Comparison of ENCODE assay signal across 8 cellular contexts in the genomic region with DNA sequence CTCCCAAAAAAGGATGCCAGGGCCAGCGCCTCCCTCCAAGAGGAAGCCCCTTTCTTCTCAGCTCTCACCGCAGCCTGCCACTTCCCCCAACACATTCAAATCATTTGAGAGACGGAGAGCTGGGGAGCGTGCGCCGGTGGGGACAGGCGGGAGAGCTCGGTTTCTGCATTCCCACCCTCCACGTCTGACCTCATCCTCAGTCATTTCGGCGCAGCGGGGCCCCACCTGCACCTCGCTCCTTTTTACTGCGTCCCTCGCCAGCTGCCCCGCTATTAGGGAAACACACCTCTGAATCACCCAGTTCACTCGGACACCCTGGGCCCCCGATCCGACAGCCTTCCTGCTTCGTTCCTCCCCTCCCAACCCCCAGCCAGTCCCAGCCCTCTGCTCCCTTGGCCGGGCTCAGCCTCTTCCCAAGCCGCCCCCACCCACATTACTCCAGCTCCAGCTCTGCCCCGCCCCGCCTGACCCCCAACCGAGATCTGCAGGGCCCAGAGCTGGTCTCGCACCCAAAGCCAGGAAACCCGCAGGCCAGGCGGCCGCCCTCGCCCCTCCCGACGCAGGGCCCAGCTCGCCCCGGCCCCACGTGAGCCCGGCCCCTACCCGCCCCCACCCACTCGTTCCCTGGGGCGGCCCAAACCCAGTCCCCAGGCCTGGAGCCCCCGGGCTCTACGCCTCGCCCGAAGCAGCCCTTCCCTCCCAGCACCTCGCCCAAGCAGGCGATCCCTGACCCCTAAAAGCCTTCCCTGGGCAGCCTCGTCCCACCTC. TPM values are rescaled to one million over a fixed set of nuclear protein-coding genes. Genes with fewer than 3 reads are reported as not detected.
DNase-seq lines count a peak whose midpoint lies in the region; ATAC-seq and TF ChIP-seq lines count a peak whose summit lies in the region.

No MANE protein-coding gene starts in this region.

- peak overlapping the region; percentile 91 for H3K4me3 Mint-ChIP-seq in activated CD4-positive, alpha-beta memory T cell treated with anti-CD3 and anti-CD28 coated beads for 36 hours
- peak overlapping the region; percentile 97 for H3K4me3 Mint-ChIP-seq in endothelial cell (ENCODE audit: unreplicated experiment)
- peak overlapping the region; percentile 95 for H3K4me3 Mint-ChIP-seq in mesothelial cell of epicardium

- no peaks in the 10 kb centered on the region for H3K9me3 Mint-ChIP-seq in activated CD4-positive, alpha-beta memory T cell treated with anti-CD3 and anti-CD28 coated beads for 36 hours
- no peaks in the 10 kb centered on the region for H3K9me3 Mint-ChIP-seq in endothelial cell (ENCODE audit: unreplicated experiment)
- H3K9me3 Mint-ChIP-seq in mesothelial cell of epicardium = no peaks in the 10 kb centered on the region

- POLR2A ChIA-PET in activated CD4-positive, alpha-beta memory T cell treated with anti-CD3 and anti-CD28 coated beads for 36 hours (lab: Charles Lee) = interaction anchor here (0.9 to 3.0 kb wide), 5 partner anchors 40 to 127 kb away, joined by 3 to 23 read pairs (median 3); partner anchors contain the start of gene SSH1

- peak overlapping the region; percentile 74 for H3K27ac Mint-ChIP-seq in activated CD4-positive, alpha-beta memory T cell treated with anti-CD3 and anti-CD28 coated beads for 36 hours
- H3K27ac Mint-ChIP-seq in endothelial cell (ENCODE audit: unreplicated experiment) (peak overlapping the region; percentile 89), mesothelial cell of epicardium (peak overlapping the region; percentile 97)

- no peaks in the 10 kb centered on the region for H3K36me3 Mint-ChIP-seq in activated CD4-positive, alpha-beta memory T cell treated with anti-CD3 and anti-CD28 coated beads for 36 hours
- H3K36me3 Mint-ChIP-seq in endothelial cell (ENCODE audit: low read depth, unreplicated experiment) = peaks cover 6% of the 10 kb centered on the region
- no peaks in the 10 kb centered on the region for H3K36me3 Mint-ChIP-seq in mesothelial cell of epicardium

- H3K27me3 Mint-ChIP-seq in activated CD4-positive, alpha-beta memory T cell treated with anti-CD3 and anti-CD28 coated beads for 36 hours = no peaks in the 10 kb centered on the region
- peaks cover 12% of the 10 kb centered on the region for H3K27me3 Mint-ChIP-seq in endothelial cell (ENCODE audit: unreplicated experiment)
- no peaks in the 10 kb centered on the region for H3K27me3 Mint-ChIP-seq in mesothelial cell of epicardium (ENCODE audit: low read depth)

- intact Hi-C loops in activated CD4-positive, alpha-beta memory T cell treated with anti-CD3 and anti-CD28 coated beads for 36 hours (cut with micrococcal nuclease) = loop anchor here (1.0 to 5.0 kb wide), 5 partner anchors 39 to 362 kb away; partner anchors contain the start of genes ALKBH2, FICD and SSH1

- CTCF ChIA-PET in activated CD4-positive, alpha-beta memory T cell treated with anti-CD3 and anti-CD28 coated beads for 36 hours (lab: Charles Lee) = interaction anchor here (0.9 to 1.4 kb wide), 2 partner anchors 39 to 66 kb away, joined by 3 to 9 read pairs; no protein-coding TSS in a partner anchor

- TF ChIP-seq CTCF in endothelial cell (IDR thresholded peaks at IDR 0.05; ENCODE audit: unreplicated experiment) (no peak), mesothelial cell of epicardium (IDR thresholded peaks at IDR 0.05; ENCODE audit: unreplicated experiment) (no peak)

- ATAC-seq in HG03108 (IDR thresholded peaks at IDR 0.05; ENCODE audit: unreplicated experiment) = peak; percentile 22

- peaks cover 35% of the 10 kb centered on the region for H3K4me1 Mint-ChIP-seq in activated CD4-positive, alpha-beta memory T cell treated with anti-CD3 and anti-CD28 coated beads for 36 hours (ENCODE audit: low read depth)
- H3K4me1 Mint-ChIP-seq in endothelial cell (ENCODE audit: unreplicated experiment) (peaks cover 48% of the 10 kb centered on the region), mesothelial cell of epicardium (peaks cover 25% of the 10 kb centered on the region)

- DNase-seq in EH (ENCODE audit: low read depth) (peak; percentile 82), NCI-H524 treated with DMSO at 0.1 percent for 48 hours (lab: John Stamatoyannopoulos, UW) (peak; percentile 49), endothelial cell (ENCODE audit: low spot score) (peak; percentile 65), mesothelial cell of epicardium (ENCODE audit: low spot score in 2 of 2, unreplicated experiment in 2 of 2) (peak; percentile 34 to 71), cerebellar nuclear complex (lab: John Stamatoyannopoulos, UW) (no peak)
- peak; percentile 68 for DNase-seq in activated CD4-positive, alpha-beta memory T cell treated with anti-CD3 and anti-CD28 coated beads for 36 hours
- peak; percentile 73 for DNase-seq in stimulated activated CD8-positive, alpha-beta memory T cell treated with anti-CD3 and anti-CD28 coated beads, Interleukin-4, amount 100 ng/mL, for 48 hours

RNA-seq across cellular contexts. Expression of gene CORO1C, which starts 0.8 kb away (rescaled TPM):
- total RNA-seq in activated CD4-positive, alpha-beta memory T cell treated with anti-CD3 and anti-CD28 coated beads for 36 hours = 10 to 100 TPM; 62.1 to 70.9 TPM
- total RNA-seq in endothelial cell (ENCODE audit: unreplicated experiment) (380 TPM), mesothelial cell of epicardium (61.8 to 65.3 TPM (median 64.8 TPM) in 3 replicates)

Comparison
In these comparisons a context has a peak if more than half of its experiments do, and no peak if none do; other contexts are left out.
1. DNase-seq: peak in EH (single experiment), NCI-H524 treated with DMSO at 0.1 percent for 48 hours (single experiment), activated CD4-positive, alpha-beta memory T cell treated with anti-CD3 and anti-CD28 coated beads for 36 hours (single experiment), endothelial cell (single experiment), mesothelial cell of epicardium (2 of 2) and stimulated activated CD8-positive, alpha-beta memory T cell treated with anti-CD3 and anti-CD28 coated beads, Interleukin-4, amount 100 ng/mL, for 48 hours (single experiment); none in cerebellar nuclear complex (0 of 2).
2. Peak in every context shown above with its lines, with median percentiles within 50 percentile points of each other: H3K27ac Mint-ChIP-seq and H3K4me3 Mint-ChIP-seq.